Comparison of ENCODE assay signal across 9 cellular contexts in the genomic region with DNA sequence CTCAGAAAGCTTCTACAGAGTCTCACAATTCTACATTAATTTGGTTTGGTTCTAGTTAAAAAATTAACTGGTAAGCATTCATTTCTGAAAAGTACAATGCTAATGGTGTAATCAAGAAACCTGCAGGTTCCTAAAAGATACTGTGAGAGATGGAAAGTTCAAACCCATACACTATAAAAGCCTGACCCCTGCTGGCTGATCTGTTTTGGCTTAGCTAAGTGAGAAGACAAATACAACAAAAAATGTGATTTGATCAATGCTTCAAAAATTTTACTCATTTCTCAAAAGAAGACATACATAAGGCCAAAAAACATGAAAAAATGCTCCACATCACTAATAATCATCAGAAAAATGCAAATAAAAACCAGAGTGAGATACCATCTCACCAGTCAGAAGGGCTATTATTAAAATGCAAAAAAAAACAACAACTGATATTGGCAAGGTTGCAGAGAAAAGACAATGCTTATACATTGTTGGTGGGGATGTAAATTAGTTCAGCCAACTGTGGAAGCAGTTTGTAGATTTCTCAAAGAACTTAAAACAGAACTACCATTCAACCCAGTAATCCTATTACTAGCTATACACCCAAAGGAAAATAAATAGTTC.
DNase-seq lines count a peak whose midpoint lies in the region; ATAC-seq and TF ChIP-seq lines count a peak whose summit lies in the region.
"Had no signal": no experiment of that assay in that cellular context is flagged by ENCODE, and none has a peak within 500 bp of the region (broad histone marks: within the 10 kb centered on the region; RNA-seq: fewer than 3 reads in every experiment).

No MANE protein-coding gene starts in this region.

- H3K27ac ChIP-seq in KMS-11 (no peak overlapping the region), WERI-Rb-1 (no peak overlapping the region)

- H4K20me1 ChIP-seq in KMS-11 (ENCODE audit: insufficient read depth), result no peaks in the 10 kb centered on the region

- peaks cover 0 to 3% (median 0%) of the 10 kb centered on the region in 3 donors for H3K27me3 Mint-ChIP-seq in CD14-positive monocyte (ENCODE audit: low read depth in 3 of 3)

- H3K27me3 ChIP-seq in KMS-11 (ENCODE audit: insufficient read depth, low read depth), result no peaks in the 10 kb centered on the region
- peaks cover 11% of the 10 kb centered on the region for H3K27me3 ChIP-seq in WERI-Rb-1 (ENCODE audit: insufficient read depth, low read depth, severe bottlenecking)

- no peaks in the 10 kb centered on the region for H3K9me3 ChIP-seq in WERI-Rb-1 (ENCODE audit: severe bottlenecking)

- no peak overlapping the region for H3K4me3 Mint-ChIP-seq in CD14-positive monocyte
- H3K4me3 Mint-ChIP-seq: T-helper 1 cell treated with Interleukin-12 subunit alpha and Interleukin-12 subunit beta and Interleukin-4 antibody, amounts not matched to agents 30 μg/mL and 1 μg/mL, for 36 hours had no signal

- H3K4me3 ChIP-seq in GM12875 (ENCODE audit: low read depth, low read length), result no peak overlapping the region
- H3K4me3 ChIP-seq in KMS-11 (IDR thresholded peaks at IDR 0.05; ENCODE audit: insufficient read depth, low read depth, low read length), result no peak overlapping the region
- H3K4me3 ChIP-seq in WERI-Rb-1 (ENCODE audit: low read depth, low read length), result no peak overlapping the region

- no peaks in the 10 kb centered on the region for H3K4me1 ChIP-seq in KMS-11 (ENCODE audit: low read depth, poor library complexity, severe bottlenecking)

- H3K27ac Mint-ChIP-seq in CD14-positive monocyte, result no peak overlapping the region
- H3K27ac Mint-ChIP-seq: T-helper 1 cell treated with Interleukin-12 subunit alpha and Interleukin-12 subunit beta and Interleukin-4 antibody, amounts not matched to agents 30 μg/mL and 1 μg/mL, for 36 hours had no signal

- no peaks in the 10 kb centered on the region for H3K79me2 ChIP-seq in KMS-11 (ENCODE audit: insufficient read depth, low read depth)

- no peaks in the 10 kb centered on the region for H3K9me3 Mint-ChIP-seq in CD14-positive monocyte
- H3K9me3 Mint-ChIP-seq: T-helper 1 cell treated with Interleukin-12 subunit alpha and Interleukin-12 subunit beta and Interleukin-4 antibody, amounts not matched to agents 30 μg/mL and 1 μg/mL, for 36 hours had no signal

- intact Hi-C loops in CD14-positive monocyte (cut with micrococcal nuclease), result no loop called here

- H3K36me3 ChIP-seq in KMS-11 (ENCODE audit: insufficient read depth) (no peaks in the 10 kb centered on the region), WERI-Rb-1 (no peaks in the 10 kb centered on the region)

- ATAC-seq in HG03439 (IDR thresholded peaks at IDR 0.05; ENCODE audit: unreplicated experiment), result no peak

- H2AFZ ChIP-seq in KMS-11 (ENCODE audit: low read depth), result no peak overlapping the region

- no peaks in the 10 kb centered on the region for H3K36me3 Mint-ChIP-seq in CD14-positive monocyte

- no peak overlapping the region for H3K4me2 ChIP-seq in KMS-11

- TF ChIP-seq CTCF in CD14-positive monocyte (IDR thresholded peaks at IDR 0.05) (peak; percentile 48), GM12875 (IDR thresholded peaks at IDR 0.05; ENCODE audit: borderline replicate concordance, insufficient read depth, low read depth, low read length) (peak; percentile 56), KMS-11 (conservative IDR thresholded peaks at IDR 0.05; ENCODE audit: low read depth, low read length) (peak; percentile 53), WERI-Rb-1 (IDR thresholded peaks at IDR 0.05; ENCODE audit: low read depth, low read length) (peak; percentile 41; the same call in 1 of the 2 replicates)

- DNase-seq in CD14-positive monocyte (ENCODE audit: low spot score), result no peak
- peak; percentile 60 for DNase-seq in WERI-Rb-1
- peak; percentile 32 for DNase-seq in fibroblast of the conjunctiva (ENCODE audit: low read depth)
- DNase-seq in pons (ENCODE audit: low spot score), result peak; percentile 90
- DNase-seq in NCI-H2227 (lab: John Stamatoyannopoulos, UW; ENCODE audit: unreplicated experiment), result no peak

- no peak overlapping the region for H3K9ac ChIP-seq in KMS-11

- H3K4me1 Mint-ChIP-seq in CD14-positive monocyte, result no peaks in the 10 kb centered on the region

Comparison
In these comparisons a context has a peak if more than half of its experiments do, and no peak if none do; other contexts are left out.
1. DNase-seq: peak in WERI-Rb-1 (single experiment), fibroblast of the conjunctiva (single experiment) and pons (single experiment); none in CD14-positive monocyte (single experiment) and NCI-H2227 (single experiment).
2. Peak in every context shown above with its lines, with median percentiles within 50 percentile points of each other: CTCF ChIP-seq.